Comparison of ENCODE assay signal across 8 cellular contexts in genomic region chr3:155744626-155745324, GRCh38. TPM values are rescaled to one million over a fixed set of nuclear protein-coding genes. Genes with fewer than 3 reads are reported as not detected.
DNase-seq lines count a peak whose midpoint lies in the region; ATAC-seq and TF ChIP-seq lines count a peak whose summit lies in the region.

Gene PLCH1, minus strand, starts transcription at chr3:155745071. Its CDS starts 40,847 bp downstream, at chr3:155704224.

- peak; percentile 63 for ATAC-seq in GM21529 (IDR thresholded peaks at IDR 0.05; ENCODE audit: unreplicated experiment)

- TF ChIP-seq POLR2A in Peyer's patch (IDR thresholded peaks at IDR 0.05): peak in 1 of 2 donors; percentile 27

- H3K4me1 Mint-ChIP-seq in activated naive CD4-positive, alpha-beta T cell treated with anti-CD3 and anti-CD28 coated beads, Interleukin-2, amount 10 ng/mL, durations not matched to agents 7 days and 5 days: peaks cover 21% of the 10 kb centered on the region
- peaks cover 76% of the 10 kb centered on the region for H3K4me1 Mint-ChIP-seq in neural progenitor cell

- peak within 1 kb of the TSS; percentile 66 for H3K9ac ChIP-seq in neural progenitor cell

- H3K4me3 Mint-ChIP-seq in activated naive CD4-positive, alpha-beta T cell treated with anti-CD3 and anti-CD28 coated beads, Interleukin-2, amount 10 ng/mL, durations not matched to agents 7 days and 5 days: peak within 1 kb of the TSS; percentile 77
- peak within 1 kb of the TSS; percentile 99 for H3K4me3 Mint-ChIP-seq in neural progenitor cell

- H3K9me3 Mint-ChIP-seq in activated naive CD4-positive, alpha-beta T cell treated with anti-CD3 and anti-CD28 coated beads, Interleukin-2, amount 10 ng/mL, durations not matched to agents 7 days and 5 days: no peaks in the 10 kb centered on the region
- H3K9me3 Mint-ChIP-seq in neural progenitor cell: peaks cover 1% of the 10 kb centered on the region

- H2AFZ ChIP-seq in neural progenitor cell (replicated peaks): peak within 1 kb of the TSS; percentile 81

- no peak within 1 kb of the TSS for H3K27ac Mint-ChIP-seq in activated naive CD4-positive, alpha-beta T cell treated with anti-CD3 and anti-CD28 coated beads, Interleukin-2, amount 10 ng/mL, durations not matched to agents 7 days and 5 days
- H3K27ac Mint-ChIP-seq in neural progenitor cell: peak within 1 kb of the TSS; percentile 100

- TF ChIP-seq CTCF in Peyer's patch (IDR thresholded peaks at IDR 0.05): no peak
- no peak for TF ChIP-seq CTCF in neural progenitor cell (IDR thresholded peaks at IDR 0.05)

- DNase-seq in Caki2 (ENCODE audit: low read depth) (peak; percentile 90), KBM-7 (peak; percentile 87), Peyer's patch (peak; percentile 38 to 82 (median 78)), germinal center (ENCODE audit: low spot score) (peak; percentile 54), neural progenitor cell (ENCODE audit: low spot score) (peak; percentile 93), ureter (ENCODE audit: low spot score) (peak; percentile 69)
- DNase-seq in activated naive CD4-positive, alpha-beta T cell treated with anti-CD3 and anti-CD28 coated beads, Interleukin-2, amount 10 ng/mL, durations not matched to agents 7 days and 5 days: peak; percentile 61

- peaks cover 52% of the 10 kb centered on the region for H3F3A ChIP-seq in neural progenitor cell (ENCODE audit: low read depth)

- in situ Hi-C loops in Caki2 (cut with HindIII; ENCODE audit: low pct_unique_long_range_greater_than_20kb, low sequenced_read_pairs) (no loop called here), KBM-7 (cut with MboI; ENCODE audit: low pct_unique_long_range_greater_than_20kb, low sequenced_read_pairs) (no loop called here)

- no peaks in the 10 kb centered on the region for H3K36me3 ChIP-seq in Peyer's patch
- no peaks in the 10 kb centered on the region for H3K36me3 ChIP-seq in neural progenitor cell

- H3K27ac ChIP-seq in Peyer's patch: peak within 1 kb of the TSS in 3 of 4 donors; percentile 5 to 15 (median 13)
- H3K27ac ChIP-seq in neural progenitor cell: peak within 1 kb of the TSS; percentile 91

- peaks cover 76% of the 10 kb centered on the region for H3K27me3 Mint-ChIP-seq in activated naive CD4-positive, alpha-beta T cell treated with anti-CD3 and anti-CD28 coated beads, Interleukin-2, amount 10 ng/mL, durations not matched to agents 7 days and 5 days
- no peaks in the 10 kb centered on the region for H3K27me3 Mint-ChIP-seq in neural progenitor cell (ENCODE audit: insufficient read depth, low read depth)

- CTCF ChIA-PET in activated naive CD4-positive, alpha-beta T cell treated with anti-CD3 and anti-CD28 coated beads, Interleukin-2, amount 10 ng/mL, durations not matched to agents 7 days and 5 days (lab: Charles Lee): no interaction called here

- H3K27me3 ChIP-seq in Peyer's patch: no peaks in the 10 kb centered on the region
- H3K27me3 ChIP-seq in neural progenitor cell: no peaks in the 10 kb centered on the region

- peaks cover 50% of the 10 kb centered on the region for H3K79me2 ChIP-seq in neural progenitor cell (ENCODE audit: low read depth)

- H3K9me3 ChIP-seq in Peyer's patch (no peaks in the 10 kb centered on the region), neural progenitor cell (ENCODE audit: low read depth) (no peaks in the 10 kb centered on the region)

- H3K36me3 Mint-ChIP-seq in activated naive CD4-positive, alpha-beta T cell treated with anti-CD3 and anti-CD28 coated beads, Interleukin-2, amount 10 ng/mL, durations not matched to agents 7 days and 5 days: no peaks in the 10 kb centered on the region
- H3K36me3 Mint-ChIP-seq in neural progenitor cell: peaks cover 3% of the 10 kb centered on the region

- H3K4me1 ChIP-seq in Peyer's patch: no peaks in the 10 kb centered on the region
- peaks cover 76% of the 10 kb centered on the region for H3K4me1 ChIP-seq in neural progenitor cell

- peak within 1 kb of the TSS; percentile 45 to 76 (median 58) for H3K4me3 ChIP-seq in Peyer's patch
- H3K4me3 ChIP-seq in neural progenitor cell: peak within 1 kb of the TSS; percentile 93

- peak within 1 kb of the TSS; percentile 89 for H3K4me2 ChIP-seq in neural progenitor cell

- no peaks in the 10 kb centered on the region for H4K20me1 ChIP-seq in neural progenitor cell (ENCODE audit: low read depth)

RNA-seq across cellular contexts. Expression of gene PLCH1, which starts in this region (rescaled TPM):
- total RNA-seq in Caki2 (2014; rRNA removed; shearing (Covaris generic); ENCODE audit: low replicate concordance): 2.7 and 5.6 TPM in 2 replicates
- total RNA-seq in Peyer's patch (10 to 100 TPM in 3 of 4 donors, 1 to 10 TPM in 1; 8.3 to 19.1 (median 12.7) TPM), neural progenitor cell (ENCODE audit: low replicate concordance) (28.8 and 32.0 TPM in 2 replicates), ureter (7.8 TPM)

Comparison
In these comparisons a context has a peak if more than half of its experiments do, and no peak if none do; other contexts are left out.
1. Peak in every context shown above with its lines: DNase-seq, ATAC-seq, H3K4me3 ChIP-seq and H3K27ac ChIP-seq.